15 cellular contexts compared by ENCODE assay signal in genomic region chr2:222972420-222972819, GRCh38.
DNase-seq lines count a peak whose midpoint lies in the region; ATAC-seq and TF ChIP-seq lines count a peak whose summit lies in the region.
"Had no signal": no experiment of that assay in that cellular context is flagged by ENCODE, and none has a peak within 500 bp of the region (broad histone marks: within the 10 kb centered on the region; RNA-seq: fewer than 3 reads in every experiment).

No MANE protein-coding gene starts in this region.

- H3K9me3 Mint-ChIP-seq in osteocyte (ENCODE audit: unreplicated experiment) = peaks cover 3% of the 10 kb centered on the region
- H3K9me3 Mint-ChIP-seq: CD4-positive, alpha-beta memory T cell; GM23338; H9 had no signal

- no TSS peak for BruUV-seq in PC-3 (replicated peaks; lab: Mats Ljungman, UMichigan)

- no peaks in the 10 kb centered on the region for H3K27me3 Mint-ChIP-seq in osteocyte (ENCODE audit: unreplicated experiment)

- ATAC-seq in HG03432 (IDR thresholded peaks at IDR 0.05; ENCODE audit: unreplicated experiment) = peak; percentile 32
- no peak for ATAC-seq in PC-3
- ATAC-seq in HG03354 (IDR thresholded peaks at IDR 0.05; ENCODE audit: poor library complexity, severe bottlenecking, unreplicated experiment) = no peak

- no peaks in the 10 kb centered on the region for H3K36me3 ChIP-seq in PC-3 (ENCODE audit: low read depth, low read length)
- H3K36me3 ChIP-seq in Karpas-422 (ENCODE audit: insufficient read depth, low read length) = no peaks in the 10 kb centered on the region
- H3K36me3 ChIP-seq: MG63 had no signal

- H3K27ac Mint-ChIP-seq in osteocyte (ENCODE audit: unreplicated experiment) = no peak overlapping the region
- H3K27ac Mint-ChIP-seq: CD4-positive, alpha-beta memory T cell; GM23338; H9 had no signal

- DNase-seq in Caki2 (ENCODE audit: low read depth) = peak; percentile 23
- DNase-seq in PC-3 = no peak
- peak; percentile 64 for DNase-seq in osteocyte (ENCODE audit: extremely low spot score, unreplicated experiment)
- no peak for DNase-seq in HT-29 (ENCODE audit: low spot score)
- DNase-seq in HEK293T (ENCODE audit: extremely low spot score) = no peak
- no peak for DNase-seq in Karpas-422

- H3K27ac ChIP-seq in PC-3 (ENCODE audit: low read length) (no peak overlapping the region), Karpas-422 (ENCODE audit: low read length) (no peak overlapping the region)
- H3K27ac ChIP-seq: SK-N-MC had no signal

- H3K4me3 ChIP-seq in PC-3 (ENCODE audit: low read length) (no peak overlapping the region), Karpas-422 (ENCODE audit: low read length) (no peak overlapping the region)
- H3K4me3 ChIP-seq: A549, GM23338, K562, MG63 had no signal

- H4K20me1 ChIP-seq in PC-3 (ENCODE audit: low read length) (no peaks in the 10 kb centered on the region), Karpas-422 (ENCODE audit: insufficient read depth, low read depth, low read length) (no peaks in the 10 kb centered on the region)

- H3K4me3 Mint-ChIP-seq in osteocyte (ENCODE audit: unreplicated experiment) = no peak overlapping the region
- H3K4me3 Mint-ChIP-seq: CD4-positive, alpha-beta memory T cell; GM23338; H9 had no signal

- H3K9me2 ChIP-seq in PC-3 (replicated peaks; ENCODE audit: low read length) = no peaks in the 10 kb centered on the region
- H3K9me2 ChIP-seq in Karpas-422 (replicated peaks; ENCODE audit: insufficient read depth, low read length) = no peaks in the 10 kb centered on the region

- H3K4me1 ChIP-seq in PC-3 (ENCODE audit: insufficient read depth, low read length) (peaks cover 19% of the 10 kb centered on the region), Karpas-422 (ENCODE audit: low read length) (no peaks in the 10 kb centered on the region)
- H3K4me1 ChIP-seq: A549 had no signal

- H3F3A ChIP-seq in PC-3 (ENCODE audit: low read length, unreplicated experiment) = no peaks in the 10 kb centered on the region

- H3K79me2 ChIP-seq in PC-3 (ENCODE audit: low read length) (no peaks in the 10 kb centered on the region), Karpas-422 (ENCODE audit: low read length) (no peaks in the 10 kb centered on the region)

- POLR2A ChIA-PET in PC-3 (lab: Charles Lee; ENCODE audit: unreplicated experiment) = interaction anchor here (0.6 kb wide), 1 partner anchor 570 kb away, joined by 4 read pairs; no protein-coding TSS in a partner anchor
- POLR2A ChIA-PET in HEK293T (lab: Yijun Ruan, JAX) = no interaction called here

- H3K27me3 ChIP-seq in PC-3 (ENCODE audit: low read length) (no peaks in the 10 kb centered on the region), Karpas-422 (ENCODE audit: low read length) (no peaks in the 10 kb centered on the region)
- H3K27me3 ChIP-seq: MG63 had no signal

- H3K9ac ChIP-seq in PC-3 (ENCODE audit: low read length) = no peak overlapping the region
- H3K9ac ChIP-seq in Karpas-422 (ENCODE audit: low read length) = no peak overlapping the region

- H3K36me3 Mint-ChIP-seq in osteocyte (ENCODE audit: unreplicated experiment) = no peaks in the 10 kb centered on the region
- H3K36me3 Mint-ChIP-seq: CD4-positive, alpha-beta memory T cell had no signal

- TF ChIP-seq CTCF in PC-3 (conservative IDR thresholded peaks at IDR 0.05; ENCODE audit: low read depth, low read length) = no peak
- TF ChIP-seq CTCF in osteocyte (IDR thresholded peaks at IDR 0.05) = no peak

- H3K4me2 ChIP-seq in PC-3 (ENCODE audit: low read length) (peak overlapping the region; percentile 5; the same call in 1 of the 2 replicates), Karpas-422 (ENCODE audit: low read depth, low read length, poor library complexity, severe bottlenecking) (no peak overlapping the region)
- H3K4me2 ChIP-seq: GM23338 had no signal

- H2AFZ ChIP-seq in PC-3 (ENCODE audit: low read length) = 0 out of 2 replicates have a peak overlapping the region, but pooled peaks have one; percentile 26
- no peak overlapping the region for H2AFZ ChIP-seq in Karpas-422 (ENCODE audit: low read length)
- H2AFZ ChIP-seq: GM23338 had no signal

- H3K9me3 ChIP-seq in PC-3 (ENCODE audit: low read length) (no peaks in the 10 kb centered on the region), Karpas-422 (ENCODE audit: low read length) (no peaks in the 10 kb centered on the region)
- H3K9me3 ChIP-seq: A549, MG63 had no signal

- H3K4me1 Mint-ChIP-seq in osteocyte (ENCODE audit: unreplicated experiment) = peaks cover 15% of the 10 kb centered on the region
- H3K4me1 Mint-ChIP-seq: CD4-positive, alpha-beta memory T cell; GM23338; H9 had no signal

- intact Hi-C loops in PC-3 (cut with micrococcal nuclease) = loop anchor here (10.0 kb wide), 1 partner anchor 632 kb away; the partner anchor contains the start of gene SCG2

- in situ Hi-C loops in Caki2 (cut with HindIII; ENCODE audit: low pct_unique_long_range_greater_than_20kb, low sequenced_read_pairs) = no loop called here

- CTCF ChIA-PET in PC-3 (lab: Charles Lee) = interaction anchor here (0.7 to 1.7 kb wide), 3 partner anchors 9 to 130 kb away, joined by 3 to 11 read pairs (median 8); no protein-coding TSS in a partner anchor
- CTCF ChIA-PET in HEK293T (lab: Yijun Ruan, JAX) = interaction anchor here (0.5 to 1.6 kb wide), 9 partner anchors 9 to 1314 kb away, joined by 3 to 11 read pairs (median 4); no protein-coding TSS in a partner anchor

TF ChIP-seq in HEK293T, 16 proteins besides CTCF, POLR2A, EP300 and RAD21:
- TF ChIP-seq ARNT (IDR thresholded peaks at IDR 0.05) (no peak), NFRKB (IDR thresholded peaks at IDR 0.05) (no peak), FOXK2 (IDR thresholded peaks at IDR 0.05) (no peak), ZNF384 (IDR thresholded peaks at IDR 0.05) (no peak), BHLHE40 (IDR thresholded peaks at IDR 0.05; ENCODE audit: borderline replicate concordance) (no peak), PKNOX1 (IDR thresholded peaks at IDR 0.05) (no peak), ELF4 (IDR thresholded peaks at IDR 0.05) (no peak), SP1 (IDR thresholded peaks at IDR 0.05) (no peak), FOXM1 (IDR thresholded peaks at IDR 0.05; ENCODE audit: borderline replicate concordance) (no peak), SUZ12 (IDR thresholded peaks at IDR 0.05) (no peak), HDGF (IDR thresholded peaks at IDR 0.05; ENCODE audit: borderline replicate concordance) (no peak), LEF1 (IDR thresholded peaks at IDR 0.05; ENCODE audit: borderline replicate concordance) (no peak), CTBP1 (IDR thresholded peaks at IDR 0.05; ENCODE audit: borderline replicate concordance) (no peak), TARDBP (IDR thresholded peaks at IDR 0.05) (no peak), FOXA1 (IDR thresholded peaks at IDR 0.05) (no peak), L3MBTL2 (conservative IDR thresholded peaks at IDR 0.05) (no peak)

Comparison
In these comparisons a context has a peak if more than half of its experiments do, and no peak if none do; other contexts are left out.
1. DNase-seq: peak in Caki2 (single experiment) and osteocyte (single experiment); none in PC-3 (single experiment), HT-29 (single experiment), HEK293T (single experiment) and Karpas-422 (single experiment).